ENCODE assay signal across 13 cellular contexts in the genomic region with DNA sequence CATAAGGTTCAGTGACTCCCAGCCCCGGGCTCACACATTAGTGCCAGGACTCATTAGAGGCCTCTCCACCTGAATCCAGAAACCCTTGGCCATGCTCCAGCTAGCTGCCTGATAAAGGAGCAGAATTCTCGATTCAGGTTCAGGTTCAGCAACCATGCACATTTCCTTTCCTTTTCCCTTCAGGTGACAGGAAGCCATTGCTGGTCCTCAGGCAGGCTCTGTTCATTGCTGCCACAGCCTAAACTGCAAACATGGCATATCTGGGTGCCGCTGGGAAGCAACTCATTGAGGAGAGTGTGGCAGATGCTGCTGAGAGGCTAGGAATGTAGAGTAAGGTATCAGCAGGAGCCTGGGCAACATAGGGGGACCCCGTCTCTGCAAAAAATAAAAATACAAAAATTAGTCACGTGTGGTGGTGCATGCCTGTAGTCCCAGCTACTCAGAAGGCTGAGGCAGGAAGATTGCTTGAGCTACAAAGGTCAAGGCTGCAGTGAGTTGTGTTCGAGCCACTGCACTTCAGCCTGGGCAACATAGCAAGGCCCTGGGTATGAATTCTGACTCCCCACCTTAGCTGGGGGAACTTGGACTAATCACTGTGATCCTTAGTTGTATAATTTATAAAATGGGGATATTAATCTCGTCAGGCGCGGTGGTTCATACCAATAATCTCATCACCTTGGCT.
"Had no signal": no experiment of that assay in that cellular context is flagged by ENCODE, and none has a peak within 500 bp of the region (broad histone marks: within the 10 kb centered on the region; RNA-seq: fewer than 3 reads in every experiment).

No MANE protein-coding gene starts in this region.

- H3K36me3 ChIP-seq: adrenal gland, neural progenitor cell, transverse colon had no signal

- H3K4me1 Mint-ChIP-seq: central memory CD8-positive, alpha-beta T cell had no signal

- H3K9me3 ChIP-seq: adrenal gland, transverse colon had no signal

- H3K4me3 Mint-ChIP-seq: central memory CD8-positive, alpha-beta T cell; effector memory CD8-positive, alpha-beta T cell; neural progenitor cell; WTC11 had no signal

- H3K4me3 ChIP-seq: adrenal gland, hepatocyte, neural progenitor cell, skin epidermis, transverse colon had no signal

- H3K4me2 ChIP-seq: hepatocyte, neural progenitor cell had no signal

- H3K36me3 Mint-ChIP-seq: neural progenitor cell, WTC11 had no signal

- ATAC-seq: effector memory CD8-positive, alpha-beta T cell; WTC11 had no signal

- H2AFZ ChIP-seq: hepatocyte, neural progenitor cell, parathyroid adenoma had no signal

- H3K9ac ChIP-seq: neural progenitor cell, parathyroid adenoma had no signal

- H3K27ac Mint-ChIP-seq: effector memory CD8-positive, alpha-beta T cell; neural progenitor cell; WTC11 had no signal

- H3K27ac ChIP-seq: adrenal gland, epithelial cell of prostate, hepatocyte, neural progenitor cell, parathyroid adenoma, skin epidermis, transverse colon had no signal

- H3K27me3 ChIP-seq: adrenal gland, hepatocyte, neural progenitor cell had no signal

- DNase-seq: activated CD4-positive, alpha-beta T cell treated with anti-CD3 and anti-CD28 coated beads, Interleukin-2, amount 50 U/mL, for 1 hour; activated naive CD4-positive, alpha-beta T cell treated with anti-CD3 and anti-CD28 coated beads, Interleukin-2, amount 50 U/mL, for 16 hours; effector memory CD8-positive, alpha-beta T cell; midbrain; transverse colon had no signal

- H3K9me3 Mint-ChIP-seq: central memory CD8-positive, alpha-beta T cell; effector memory CD8-positive, alpha-beta T cell; neural progenitor cell; WTC11 had no signal

- H3K79me2 ChIP-seq: hepatocyte, parathyroid adenoma had no signal
